Comparison of ENCODE assay signal across 8 cellular contexts in genomic region chr7:43650457-43651052, GRCh38.
DNase-seq lines count a peak whose midpoint lies in the region; ATAC-seq and TF ChIP-seq lines count a peak whose summit lies in the region.

No MANE protein-coding gene starts in this region.

- ATAC-seq in GM18868 (IDR thresholded peaks at IDR 0.05; ENCODE audit: unreplicated experiment) (no peak), HG03097 (IDR thresholded peaks at IDR 0.05; ENCODE audit: low FRiP score, unreplicated experiment) (no peak)

- H3K9me3 ChIP-seq in HUES48 (ENCODE audit: control insufficient read depth, insufficient read depth, low read length) (no peaks in the 10 kb centered on the region), mesodermal cell (ENCODE audit: control insufficient read depth, low read length) (no peaks in the 10 kb centered on the region)

- H3K36me3 ChIP-seq in HUES48 (ENCODE audit: control insufficient read depth, insufficient read depth, low read length) (peaks cover 25% of the 10 kb centered on the region), mesodermal cell (ENCODE audit: control insufficient read depth, insufficient read depth, low read length) (peaks cover 13% of the 10 kb centered on the region)

- WGBS in mesodermal cell (ENCODE audit: insufficient coverage in 2 of 2), 2 experiments: 68 to 100% methylated on average over 1 to 4 of the region's 9 CpGs

- peak overlapping the region; percentile 56 for H3K27ac ChIP-seq in HUES48 (ENCODE audit: low read depth, low read length)
- peak overlapping the region; percentile 57 for H3K27ac ChIP-seq in mesodermal cell (ENCODE audit: low read depth, low read length, severe bottlenecking)

- DNase-seq in AG10803 (ENCODE audit: low read depth) (peak; percentile 84), astrocyte of the spinal cord (ENCODE audit: low read depth, low spot score) (peak; percentile 67), iPS-NIHi7 (ENCODE audit: extremely low spot score) (no peak), AML-193 (lab: John Stamatoyannopoulos, UW) (no peak)

- no peaks in the 10 kb centered on the region for H3K27me3 ChIP-seq in HUES48 (ENCODE audit: control insufficient read depth, insufficient read depth, low read length)

- no peak overlapping the region for H3K4me3 ChIP-seq in AG10803 (ENCODE audit: low read length)
- no peak overlapping the region for H3K4me3 ChIP-seq in HUES48 (ENCODE audit: low read depth, low read length)
- no peak overlapping the region for H3K4me3 ChIP-seq in astrocyte of the spinal cord (ENCODE audit: low read depth, low read length)
- no peak overlapping the region for H3K4me3 ChIP-seq in mesodermal cell (ENCODE audit: extremely low read depth, insufficient read depth, low read length, poor library complexity, severe bottlenecking)

- no peak for TF ChIP-seq CTCF in AG10803 (conservative IDR thresholded peaks at IDR 0.05; ENCODE audit: low read length)
- TF ChIP-seq CTCF in astrocyte of the spinal cord (IDR thresholded peaks at IDR 0.05; ENCODE audit: low read depth, low read length): no peak

- H3K4me1 ChIP-seq in HUES48 (ENCODE audit: control insufficient read depth, insufficient read depth, low read length) (peaks cover 45% of the 10 kb centered on the region), mesodermal cell (ENCODE audit: control insufficient read depth, insufficient read depth, low read length, poor library complexity, severe bottlenecking) (peaks cover 55% of the 10 kb centered on the region)

- in situ Hi-C loops in astrocyte of the spinal cord (cut with HindIII; ENCODE audit: low sequenced_read_pairs): no loop called here

- H3K9ac ChIP-seq in HUES48 (ENCODE audit: low read depth, low read length): no peak overlapping the region; the same call in 1 of the 2 replicates

Comparison
In these comparisons a context has a peak if more than half of its experiments do, and no peak if none do; other contexts are left out.
1. DNase-seq: peak in AG10803 (single experiment) and astrocyte of the spinal cord (single experiment); none in iPS-NIHi7 (single experiment) and AML-193 (0 of 2).